In the genomic region with DNA sequence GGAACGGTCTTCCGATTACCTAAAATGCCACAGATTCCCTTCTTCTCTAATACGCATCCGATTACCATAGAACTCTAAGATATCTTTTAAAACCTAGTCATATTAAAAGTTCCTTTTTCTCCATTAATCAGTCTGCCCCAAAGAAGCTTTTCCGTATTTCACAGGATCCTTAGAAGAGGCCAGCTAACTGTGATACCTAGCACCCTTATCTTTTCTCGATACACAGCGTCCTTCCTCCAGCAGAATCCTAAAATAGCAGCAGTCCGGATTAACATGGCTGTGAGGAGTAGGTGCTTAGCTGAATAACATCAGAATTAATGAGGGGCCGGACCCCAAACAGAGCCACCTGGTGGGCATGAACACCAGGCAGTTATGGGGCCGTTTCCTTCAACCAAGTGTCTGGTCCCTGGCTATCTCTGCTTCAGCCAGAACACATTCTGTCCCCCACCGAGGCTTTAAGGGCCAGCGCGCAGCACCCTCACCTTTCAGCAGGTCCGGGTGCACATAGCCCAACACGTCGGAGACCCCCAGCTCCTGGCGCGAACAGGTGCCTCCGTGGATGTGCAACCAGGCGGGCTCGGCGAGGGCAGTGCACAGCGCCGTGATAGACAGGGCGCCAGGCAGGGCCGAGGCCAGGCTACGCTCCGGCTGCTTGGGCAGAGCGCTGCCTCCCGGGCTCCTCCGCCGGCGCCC, we compare ENCODE assay signal across 8 cellular contexts. TPM values are rescaled to one million over a fixed set of nuclear protein-coding genes. Genes with fewer than 3 reads are reported as not detected.
A peak's percentile ranks its signal among the peaks of the same experiment; 100 is the strongest.
DNase-seq lines count a peak whose midpoint lies in the region; ATAC-seq and TF ChIP-seq lines count a peak whose summit lies in the region.

No MANE protein-coding gene starts in this region.

- H3K27me3 ChIP-seq in H9 (ENCODE audit: insufficient read depth, low read length), result no peaks in the 10 kb centered on the region
- H3K27me3 ChIP-seq in sigmoid colon, result no peaks in the 10 kb centered on the region

- no peak overlapping the region for H3K4ac ChIP-seq in H9 (ENCODE audit: low read depth, low read length)

- H3K4me1 ChIP-seq in H9 (ENCODE audit: insufficient read depth, low read length), result no peaks in the 10 kb centered on the region
- peaks cover 0 to 60% (median 58%) of the 10 kb centered on the region in 4 donors for H3K4me1 ChIP-seq in sigmoid colon

- H2AK5ac ChIP-seq in H9 (ENCODE audit: insufficient read length, low read length), result no peak overlapping the region

- CTCF ChIA-PET in Calu3 (lab: Charles Lee), result interaction anchor here (1.0 kb wide), 1 partner anchor 126 kb away, joined by 7 read pairs; the partner anchor contains the start of gene ASTL

- H3K18ac ChIP-seq in H9 (ENCODE audit: insufficient read length, low read depth, low read length), result no peak overlapping the region

- H3K14ac ChIP-seq in H9 (ENCODE audit: insufficient read depth, low read length), result no peak overlapping the region; the same call in 1 of the 2 replicates

- H3K27me3 Mint-ChIP-seq in Calu3 (ENCODE audit: unreplicated experiment) (no peaks in the 10 kb centered on the region), H9 (ENCODE audit: low read depth) (no peaks in the 10 kb centered on the region)

- no peak overlapping the region for H4K8ac ChIP-seq in H9 (replicated peaks; ENCODE audit: insufficient read length, low read depth, low read length)

- peak overlapping the region; percentile 66 for H3K27ac Mint-ChIP-seq in Calu3 (ENCODE audit: unreplicated experiment)
- H3K27ac Mint-ChIP-seq in H9, result no peak overlapping the region
- peak overlapping the region; percentile 72 to 97 for H3K27ac Mint-ChIP-seq in activated naive CD4-positive, alpha-beta T cell treated with anti-CD3 and anti-CD28 coated beads, Interleukin-2, amount 50 U/mL, for 72 hours

- TF ChIP-seq POLR2A in sigmoid colon (IDR thresholded peaks at IDR 0.05), result no peak

- H3K36me3 Mint-ChIP-seq in Calu3 (ENCODE audit: insufficient read depth, unreplicated experiment), result peaks cover 51% of the 10 kb centered on the region
- H3K36me3 Mint-ChIP-seq in H9 (ENCODE audit: insufficient read depth in 1 of 3, low read depth in 3 of 3), result peaks cover 16 to 35% (median 25%) of the 10 kb centered on the region in 3 experiments; a peak in 6 of 7 replicates
- H3K36me3 Mint-ChIP-seq in activated naive CD4-positive, alpha-beta T cell treated with anti-CD3 and anti-CD28 coated beads, Interleukin-2, amount 50 U/mL, for 72 hours, result peaks cover 24 to 33% of the 10 kb centered on the region in 2 donors

- peaks cover 0 to 42% (median 21%) of the 10 kb centered on the region in 4 donors for H3K36me3 ChIP-seq in sigmoid colon

- no peak overlapping the region for H2BK120ac ChIP-seq in H9 (ENCODE audit: low read depth, low read length, poor library complexity, severe bottlenecking)

- no peak overlapping the region for H4K91ac ChIP-seq in H9 (ENCODE audit: insufficient read length, low read depth, low read length)

- H3K4me1 Mint-ChIP-seq in Calu3 (ENCODE audit: low read depth, unreplicated experiment) (peaks cover 33% of the 10 kb centered on the region), H9 (peaks cover 26 to 29% of the 10 kb centered on the region in 2 experiments)

- no CpG with 5 or more reads among the region's 33 CpGs for WGBS in H9 (ENCODE audit: extremely low coverage, insufficient read length, low lambda C conversion rate)
- 15 to 19% methylated on average over 33 of the region's 33 CpGs for WGBS in sigmoid colon, 2 donors

- no peak overlapping the region for H2BK5ac ChIP-seq in H9 (ENCODE audit: insufficient read length, low read length)

- no peak for ATAC-seq in activated naive CD4-positive, alpha-beta T cell treated with anti-CD3 and anti-CD28 coated beads, Interleukin-2, amount 50 U/mL, for 72 hours
- ATAC-seq in left ventricle myocardium superior, result peak; percentile 4

- H3K23me2 ChIP-seq in H9 (ENCODE audit: insufficient read length, low read depth, low read length, poor library complexity, severe bottlenecking), result peaks cover 5% of the 10 kb centered on the region

- no peak overlapping the region for H3K23ac ChIP-seq in H9 (ENCODE audit: insufficient read length, low read depth, low read length)

- H3K56ac ChIP-seq in H9 (ENCODE audit: insufficient read length, low read depth, low read length), result no peak overlapping the region

- TF ChIP-seq EP300 in sigmoid colon (IDR thresholded peaks at IDR 0.05), result no peak

- no peaks in the 10 kb centered on the region for H4K20me1 ChIP-seq in H9 (ENCODE audit: control insufficient read depth, insufficient read depth, insufficient read length)

- H3K4me3 Mint-ChIP-seq in Calu3 (ENCODE audit: low read depth, unreplicated experiment) (peak overlapping the region; percentile 88), H9 (peak overlapping the region; percentile 83 to 99)

- intact Hi-C loops in Calu3 (cut with micrococcal nuclease; ENCODE audit: unreplicated experiment) (loop anchor here (10.0 kb wide), 3 partner anchors 130 to 270 kb away; partner anchors contain the start of genes ANKRD36C and ASTL), left ventricle myocardium superior (cut with micrococcal nuclease) (no loop called here), sigmoid colon (cut with DNase I) (loop anchor here (5.0 to 10.0 kb wide), 4 partner anchors 72 to 1100 kb away; partner anchors contain the start of genes NCAPH and ZNF2)

- H2BK12ac ChIP-seq in H9 (ENCODE audit: insufficient read length, low read depth, low read length), result no peak overlapping the region

- no peak overlapping the region for H4K5ac ChIP-seq in H9 (ENCODE audit: insufficient read length, low read depth, low read length)

- no TSS peak for BruUV-seq in Calu3 (replicated peaks; lab: Mats Ljungman, UMichigan)

- DNase-seq in Calu3 (peak; percentile 46), H9 (no peak), NCI-H69 (lab: John Stamatoyannopoulos, UW) (peak; percentile 9), left ventricle myocardium superior (peak; percentile 60), sigmoid colon (peak; percentile 65), NCI-H2196 treated with DMSO at 0.1 percent for 48 hours (lab: John Stamatoyannopoulos, UW; ENCODE audit: unreplicated experiment) (no peak), SKM-1 treated with dmso at 0.1 percent for 144 hours (lab: John Stamatoyannopoulos, UW; ENCODE audit: unreplicated experiment) (no peak)
- DNase-seq in activated naive CD4-positive, alpha-beta T cell treated with anti-CD3 and anti-CD28 coated beads, Interleukin-2, amount 50 U/mL, for 72 hours (ENCODE audit: low spot score in 2 of 2), result peak in 1 of 2 donors; percentile 47

- TF ChIP-seq CTCF in Calu3 (IDR thresholded peaks at IDR 0.05; ENCODE audit: unreplicated experiment) (no peak), H9 (conservative IDR thresholded peaks at IDR 0.05) (peak; percentile 46; the same call in 2 of the 3 replicates), sigmoid colon (IDR thresholded peaks at IDR 0.05) (no peak)

- H3K79me1 ChIP-seq in H9 (ENCODE audit: insufficient read depth, low read depth, low read length, poor library complexity, severe bottlenecking), result peaks cover 5% of the 10 kb centered on the region

- peak overlapping the region; percentile 11 for H3K9ac ChIP-seq in H9 (ENCODE audit: extremely low read depth, insufficient read length, low read length)

- H3K9me3 Mint-ChIP-seq in Calu3 (ENCODE audit: low read depth, unreplicated experiment) (no peaks in the 10 kb centered on the region), H9 (no peaks in the 10 kb centered on the region)
- no peaks in the 10 kb centered on the region for H3K9me3 Mint-ChIP-seq in activated naive CD4-positive, alpha-beta T cell treated with anti-CD3 and anti-CD28 coated beads, Interleukin-2, amount 50 U/mL, for 72 hours

- H2AFZ ChIP-seq in H9 (ENCODE audit: low read length), result no peak overlapping the region

- no peaks in the 10 kb centered on the region; the same call in 1 of the 2 replicates for H3K79me2 ChIP-seq in H9 (ENCODE audit: insufficient read depth, low read length)

- no peak overlapping the region for H2BK15ac ChIP-seq in H9 (ENCODE audit: low read depth, low read length)

- H3K27ac ChIP-seq in H9 (ENCODE audit: insufficient read length, low read depth, low read length) (no peak overlapping the region), sigmoid colon (peak overlapping the region; percentile 88 to 96 (median 92))

- H3T11ph ChIP-seq in H9 (ENCODE audit: low read length), result no peak overlapping the region

- no peak overlapping the region for H2BK20ac ChIP-seq in H9 (ENCODE audit: low read depth, low read length, poor library complexity, severe bottlenecking)

- H3K4me2 ChIP-seq in H9 (ENCODE audit: insufficient read depth, insufficient read length, low read length), result peak overlapping the region; percentile 74

- H3K9me3 ChIP-seq in H9 (ENCODE audit: control insufficient read depth, low read depth, low read length) (no peaks in the 10 kb centered on the region), sigmoid colon (no peaks in the 10 kb centered on the region)

- H3K4me3 ChIP-seq in sigmoid colon, result peak overlapping the region; percentile 80 to 95 (median 90)

RNA-seq across cellular contexts. Expression of gene TMEM127, which starts 1.0 kb away (rescaled TPM):
- 50.7 and 53.2 TPM in 2 replicates for total RNA-seq in Calu3 (2022)
- 30.1 and 33.9 TPM in 2 replicates for total RNA-seq in H9 (2021)
- 10 to 100 TPM; 16.5 to 17.6 TPM for total RNA-seq in activated naive CD4-positive, alpha-beta T cell treated with anti-CD3 and anti-CD28 coated beads, Interleukin-2, amount 50 U/mL, for 72 hours
- total RNA-seq in left ventricle myocardium superior, result 71.2 TPM
- total RNA-seq in sigmoid colon, result 10 to 100 TPM; 24.6 to 30.5 (median 27.9) TPM
- polyA plus RNA-seq in sigmoid colon, result 10 to 100 TPM; 10.8 to 40.1 (median 12.5) TPM

RNA-seq across cellular contexts. Expression of gene CIAO1, which starts 1.2 kb away (rescaled TPM):
- total RNA-seq in Calu3 (2022), result 75.7 and 85.9 TPM in 2 replicates
- 67.6 and 71.9 TPM in 2 replicates for total RNA-seq in H9 (2021)
- total RNA-seq in activated naive CD4-positive, alpha-beta T cell treated with anti-CD3 and anti-CD28 coated beads, Interleukin-2, amount 50 U/mL, for 72 hours, result 10 to 100 TPM; 71.5 to 82.9 TPM
- 63.1 TPM for total RNA-seq in left ventricle myocardium superior
- 100 to 1,000 TPM in 2 of 4 donors, 10 to 100 TPM in 2; 77.4 to 110 (median 95.2) TPM for total RNA-seq in sigmoid colon
- polyA plus RNA-seq in sigmoid colon, result 10 to 100 TPM; 45.6 to 55.0 (median 51.1) TPM

RNA-seq across cellular contexts. Expression of gene SNRNP200, which starts 40.5 kb away (rescaled TPM):
- 140 and 143 TPM in 2 replicates for total RNA-seq in Calu3 (2022)
- total RNA-seq in H9 (2021), result 215 and 218 TPM in 2 replicates
- 100 to 1,000 TPM; 187 to 193 TPM for total RNA-seq in activated naive CD4-positive, alpha-beta T cell treated with anti-CD3 and anti-CD28 coated beads, Interleukin-2, amount 50 U/mL, for 72 hours
- 55.3 TPM for total RNA-seq in left ventricle myocardium superior
- 10 to 100 TPM; 69.4 to 86.1 (median 79.2) TPM for total RNA-seq in sigmoid colon
- 10 to 100 TPM; 26.8 to 86.5 (median 31.8) TPM for polyA plus RNA-seq in sigmoid colon

RNA-seq across cellular contexts. Expression of gene STARD7, which starts 56.2 kb away (rescaled TPM):
- total RNA-seq in Calu3 (2022), result 119 and 123 TPM in 2 replicates
- total RNA-seq in H9 (2021), result 212 and 220 TPM in 2 replicates
- 100 to 1,000 TPM in 1 of 2 donors, 10 to 100 TPM in 1; 82.9 to 159 TPM for total RNA-seq in activated naive CD4-positive, alpha-beta T cell treated with anti-CD3 and anti-CD28 coated beads, Interleukin-2, amount 50 U/mL, for 72 hours
- 214 TPM for total RNA-seq in left ventricle myocardium superior
- 10 to 100 TPM; 50.4 to 88.5 (median 73.1) TPM for total RNA-seq in sigmoid colon
- polyA plus RNA-seq in sigmoid colon, result 10 to 100 TPM; 39.6 to 74.6 (median 40.5) TPM

Comparison
In these comparisons a context has a peak if more than half of its experiments do, and no peak if none do; other contexts are left out.
1. DNase-seq: peak in Calu3 (single experiment), NCI-H69 (single experiment), left ventricle myocardium superior (single experiment) and sigmoid colon (single experiment); none in H9 (single experiment), NCI-H2196 treated with DMSO at 0.1 percent for 48 hours (single experiment) and SKM-1 treated with dmso at 0.1 percent for 144 hours (single experiment).
2. H3K27ac Mint-ChIP-seq: peak in Calu3 (single experiment) and activated naive CD4-positive, alpha-beta T cell treated with anti-CD3 and anti-CD28 coated beads, Interleukin-2, amount 50 U/mL, for 72 hours (2 of 2); none in H9 (0 of 3).